ENCODE assay signal across 9 cellular contexts in the genomic region with DNA sequence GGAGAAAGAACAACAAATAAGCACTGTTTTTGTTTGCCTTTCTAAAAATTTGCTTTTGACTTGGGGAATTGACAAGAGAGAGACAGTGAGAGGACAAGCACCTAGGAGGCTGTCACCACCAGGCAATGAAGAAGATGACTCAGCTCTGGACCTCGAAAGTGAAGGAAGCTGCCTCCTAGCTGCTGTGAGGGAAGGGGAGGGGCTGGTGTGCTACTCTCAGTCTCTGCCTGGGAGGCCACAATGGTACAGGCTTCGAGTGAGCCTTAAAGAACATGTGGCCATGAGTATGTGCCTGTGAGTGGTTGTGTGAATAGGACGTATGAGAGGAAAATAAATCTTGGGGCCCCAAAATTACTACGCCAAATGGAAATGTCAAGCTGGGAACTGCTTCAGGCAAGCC. TPM values are rescaled to one million over a fixed set of nuclear protein-coding genes. Genes with fewer than 3 reads are reported as not detected.
A peak's percentile ranks its signal among the peaks of the same experiment; 100 is the strongest.
DNase-seq lines count a peak whose midpoint lies in the region; ATAC-seq, FAIRE-seq and TF ChIP-seq lines count a peak whose summit lies in the region.
"Had no signal": no experiment of that assay in that cellular context is flagged by ENCODE, and none has a peak within 500 bp of the region (broad histone marks: within the 10 kb centered on the region; RNA-seq: fewer than 3 reads in every experiment).

No MANE protein-coding gene starts in this region.

- H3K4me2 ChIP-seq in H1 (ENCODE audit: insufficient read depth in 1 of 2, low read depth in 2 of 2, low read length in 2 of 2), result peak overlapping the region in 1 of 2 experiments; percentile 21; a peak in 1 of 4 replicates

- no peak overlapping the region; the same call in 1 of the 2 replicates for H2BK5ac ChIP-seq in H1 (ENCODE audit: low read depth, low read length)

- H2BK20ac ChIP-seq in H1 (ENCODE audit: low read length), result no peak overlapping the region

- no peak overlapping the region for H2AFZ ChIP-seq in H1 (ENCODE audit: low read length)

- TF ChIP-seq EP300 in H1 (IDR thresholded peaks at IDR 0.05; ENCODE audit: borderline replicate concordance in 1 of 2, low read depth in 2 of 2, low read length in 2 of 2), result no peak

- no peak overlapping the region for H4K91ac ChIP-seq in H1 (replicated peaks; ENCODE audit: insufficient read length, low read length)

- 71% methylated on average over 4 of the region's 4 CpGs; no CpG with 5 or more reads in 1 of the 2 experiments for WGBS in H1 (ENCODE audit: extremely low coverage in 1 of 2, insufficient coverage in 1 of 2, insufficient read length in 1 of 2, insufficient replicate concordance in 2 of 2, low coverage in 1 of 2, low lambda C conversion rate in 2 of 2, missing lambda C conversion rate in 1 of 2), 2 experiments

- no peak overlapping the region for H3K23ac ChIP-seq in H1 (ENCODE audit: insufficient read length)

- H3K4ac ChIP-seq in H1 (replicated peaks; ENCODE audit: insufficient read length, low read depth, low read length), result no peak overlapping the region

- H3K4me1 ChIP-seq in NT2/D1 (ENCODE audit: insufficient read depth, insufficient read length) (peaks cover 5% of the 10 kb centered on the region), H1 (replicated peaks in 1 of 4; ENCODE audit: control insufficient read depth in 3 of 4, insufficient read depth in 4 of 4, low read length in 3 of 4) (peaks cover 0 to 6% (median 3%) of the 10 kb centered on the region in 4 experiments; a peak in 5 of 7 replicates)

- peak; percentile 18; the same call in 1 of the 2 replicates for TF ChIP-seq CTCF in AG04450 (IDR thresholded peaks at IDR 0.05; ENCODE audit: low read depth, low read length)
- TF ChIP-seq CTCF in H1 (IDR thresholded peaks at IDR 0.05; ENCODE audit: control extremely low read depth in 1 of 3, insufficient read depth in 1 of 3, low read depth in 1 of 3, low read length in 3 of 3), result no peak

- no peak overlapping the region for H3K14ac ChIP-seq in H1 (ENCODE audit: insufficient read length)

- H3K79me1 ChIP-seq in H1 (ENCODE audit: low read depth, low read length), result no peaks in the 10 kb centered on the region

- CTCF ChIA-PET in AG04450 (lab: Charles Lee) (interaction anchor here (0.6 to 2.2 kb wide), 6 partner anchors 34 to 1566 kb away, joined by 3 to 14 read pairs (median 3); no protein-coding TSS in a partner anchor), H1 (lab: Charles Lee; ENCODE audit: partially characterized antibody) (interaction anchor here (1.2 to 1.5 kb wide), 4 partner anchors 8 to 1169 kb away, joined by 3 to 6 read pairs (median 5); no protein-coding TSS in a partner anchor)

- no peak overlapping the region for H3K56ac ChIP-seq in H1 (replicated peaks; ENCODE audit: insufficient read length, low read depth, low read length)

- no peak for TF ChIP-seq POLR2A in H1 (IDR thresholded peaks at IDR 0.05; ENCODE audit: control extremely low read depth in 1 of 2, low read depth in 2 of 2, low read length in 2 of 2)

- no peak overlapping the region for H3K27ac ChIP-seq in AG04450 (ENCODE audit: low read depth, low read length)
- no peak overlapping the region for H3K27ac ChIP-seq in H1 (ENCODE audit: low read depth, low read length)

- no peak for DNase-seq in AG04450 (ENCODE audit: low read depth, low spot score)
- DNase-seq in NT2/D1 (ENCODE audit: low read depth, low spot score), result peak; percentile 35
- DNase-seq in H1 (ENCODE audit: low read depth in 1 of 2, low spot score in 2 of 2), result no peak
- no peak for DNase-seq in NCI-H526 treated with DMSO at 0.1 percent for 48 hours (lab: John Stamatoyannopoulos, UW)
- no peak for DNase-seq in NCI-H2081 treated with DMSO at 0.1 percent for 48 hours (lab: John Stamatoyannopoulos, UW)
- no peak for DNase-seq in SW480 (ENCODE audit: low spot score)

- no peak overlapping the region for H2BK120ac ChIP-seq in H1 (replicated peaks; ENCODE audit: low read depth, low read length)

- H3K36me3 ChIP-seq in NT2/D1 (ENCODE audit: insufficient read depth, insufficient read length, low read length), result no peaks in the 10 kb centered on the region
- H3K36me3 ChIP-seq in H1 (ENCODE audit: control insufficient read depth in 2 of 4, insufficient read depth in 4 of 4, low read length in 3 of 4), result no peaks in the 10 kb centered on the region

- H4K8ac ChIP-seq in H1 (ENCODE audit: extremely low read depth, insufficient read depth, low read length), result no peak overlapping the region

- no peaks in the 10 kb centered on the region for H3K27me3 ChIP-seq in AG04450 (ENCODE audit: control insufficient read depth, insufficient read depth, low read length)
- H3K27me3 ChIP-seq in NT2/D1 (ENCODE audit: insufficient read depth, insufficient read length), result no peaks in the 10 kb centered on the region
- H3K27me3 ChIP-seq in H1 (replicated peaks in 1 of 4; ENCODE audit: control insufficient read depth in 3 of 4, extremely low read depth in 1 of 4, insufficient read depth in 3 of 4, low read length in 3 of 4), result no peaks in the 10 kb centered on the region

- H3K18ac ChIP-seq in H1 (ENCODE audit: extremely low read depth, low read length), result peak overlapping the region; percentile 60; the same call in 1 of the 2 replicates

- POLR2A ChIA-PET in AG04450 (lab: Yijun Ruan, JAX), result interaction anchor here (0.7 kb wide), 1 partner anchor 1151 kb away, joined by 3 read pairs; no protein-coding TSS in a partner anchor
- POLR2A ChIA-PET in H1 (lab: Charles Lee; ENCODE audit: partially characterized antibody), result interaction anchor here (0.6 to 1.0 kb wide), 2 partner anchors 8 to 11 kb away, joined by 3 read pairs; no protein-coding TSS in a partner anchor

- ATAC-seq in GM18870 (IDR thresholded peaks at IDR 0.05; ENCODE audit: unreplicated experiment), result peak; percentile 99
- ATAC-seq in HG02870 (IDR thresholded peaks at IDR 0.05; ENCODE audit: unreplicated experiment), result peak; percentile 100

- H3K4me3 ChIP-seq in AG04450 (ENCODE audit: low read depth, low read length), result no peak overlapping the region
- no peak overlapping the region for H3K4me3 ChIP-seq in NT2/D1 (ENCODE audit: insufficient read length, low read depth)
- no peak overlapping the region for H3K4me3 ChIP-seq in H1 (ENCODE audit: extremely low read depth in 1 of 4, insufficient read depth in 2 of 4, low read depth in 3 of 4, low read length in 4 of 4)

- H3K79me2 ChIP-seq in H1 (ENCODE audit: control insufficient read depth in 1 of 2, insufficient read depth in 2 of 2, low read length in 2 of 2), result no peaks in the 10 kb centered on the region

- no peak for TF ChIP-seq RAD21 in H1 (IDR thresholded peaks at IDR 0.05 in 1 of 2, conservative IDR thresholded peaks at IDR 0.05 in 1 of 2; ENCODE audit: low read depth in 2 of 2, low read length in 2 of 2)

- FAIRE-seq in H1 (lab: Jason Lieb, UNC), result peak; percentile 24

- H2BK12ac ChIP-seq in H1 (ENCODE audit: low read depth, low read length), result peak overlapping the region; percentile 35; the same call in 1 of the 2 replicates

- no peak overlapping the region for H4K5ac ChIP-seq in H1 (ENCODE audit: insufficient read length, low read depth, low read length)

- no peak overlapping the region for H2AK5ac ChIP-seq in H1 (ENCODE audit: low read depth, low read length)

- H4K20me1 ChIP-seq in H1 (replicated peaks in 1 of 2; ENCODE audit: control insufficient read depth in 1 of 2, insufficient read depth in 2 of 2, low read length in 2 of 2), result no peaks in the 10 kb centered on the region

- H3K9me3 ChIP-seq in AG04450 (ENCODE audit: control insufficient read depth, insufficient read depth, low read length) (no peaks in the 10 kb centered on the region), NT2/D1 (ENCODE audit: insufficient read depth, low read length) (no peaks in the 10 kb centered on the region; the same call in 1 of the 2 replicates), H1 (ENCODE audit: insufficient read depth in 2 of 2, low read depth in 1 of 2, low read length in 1 of 2) (no peaks in the 10 kb centered on the region)

- H2BK15ac ChIP-seq in H1 (ENCODE audit: low read length), result peak overlapping the region; percentile 72; the same call in 1 of the 2 replicates

- H3K9ac ChIP-seq in NT2/D1 (ENCODE audit: insufficient read length, low read depth) (no peak overlapping the region), H1 (replicated peaks in 1 of 4; ENCODE audit: extremely low read depth in 1 of 4, low read depth in 3 of 4, low read length in 3 of 4) (no peak overlapping the region)

- no peaks in the 10 kb centered on the region for H3K23me2 ChIP-seq in H1 (ENCODE audit: low read depth, low read length)

TF ChIP-seq in H1, 55 proteins besides CTCF, POLR2A, EP300 and RAD21 (continues in another document):
- no peak for TF ChIP-seq ASH2L (IDR thresholded peaks at IDR 0.05; ENCODE audit: low read length)
- TF ChIP-seq, protein P1, sequence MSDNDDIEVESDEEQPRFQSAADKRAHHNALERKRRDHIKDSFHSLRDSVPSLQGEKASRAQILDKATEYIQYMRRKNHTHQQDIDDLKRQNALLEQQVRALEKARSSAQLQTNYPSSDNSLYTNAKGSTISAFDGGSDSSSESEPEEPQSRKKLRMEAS (IDR thresholded peaks at IDR 0.05), result peak; percentile 97
- TF ChIP-seq RXRA (IDR thresholded peaks at IDR 0.05; ENCODE audit: insufficient read depth, low read depth, low read length), result no peak

RNA-seq across cellular contexts. Expression of a gene that starts 7.1 kb away (rescaled TPM):
- polyA plus RNA-seq in AG04450 (2011; rRNA removed) (229 and 244 TPM in 2 replicates), H1 (2011; rRNA removed) (5.8 and 10.8 TPM in 2 replicates)
- polyA minus RNA-seq in AG04450 (2011; rRNA and poly(A)+ RNA removed), result 595 and 624 TPM in 2 replicates
- total RNA-seq in H1 (2021; fragmentation: NEBNext Ultra II Directional; extraction: Animal tissue kit (Norgen Biotek cat#: 25700)), result 19.8 and 20.6 TPM in 2 replicates
- 10.1 TPM for polyA plus RNA-seq in H1 (2011; cell fraction: cytosol; rRNA removed)
- polyA plus RNA-seq in H1 (2011; cell fraction: nucleus; rRNA removed), result 21.0 TPM
- 9.8 to 20.1 TPM (median 15.1 TPM) in 4 replicates for polyA plus RNA-seq in H1 (2012, experiment 1 of 2)
- polyA plus RNA-seq in H1 (2012, experiment 2 of 2), result 3.6 TPM
- polyA plus RNA-seq in H1 (2013, experiment 1 of 2), result 18.8 TPM
- polyA plus RNA-seq in H1 (2013, experiment 2 of 2), result 17.6 TPM
- polyA minus RNA-seq in H1 (2011; rRNA and poly(A)+ RNA removed), result 21.7 and 23.1 TPM in 2 replicates
- 22.5 TPM for polyA minus RNA-seq in H1 (2011; cell fraction: cytosol; rRNA and poly(A)+ RNA removed)
- 100 TPM for polyA minus RNA-seq in H1 (2011; cell fraction: nucleus; rRNA and poly(A)+ RNA removed)

RNA-seq across cellular contexts. Expression of a gene that starts 24.3 kb away (rescaled TPM):
- polyA plus RNA-seq in AG04450 (2011; rRNA removed) (not detected in 2 replicates), H1 (2011; rRNA removed) (not detected in 2 replicates)
- polyA minus RNA-seq in AG04450 (2011; rRNA and poly(A)+ RNA removed), result not detected in 2 replicates
- total RNA-seq in H1 (2021; fragmentation: NEBNext Ultra II Directional; extraction: Animal tissue kit (Norgen Biotek cat#: 25700)), result not detected in 2 replicates
- polyA plus RNA-seq in H1 (2011; cell fraction: cytosol; rRNA removed), result not detected
- polyA plus RNA-seq in H1 (2011; cell fraction: nucleus; rRNA removed), result not detected
- not detected in 4 replicates for polyA plus RNA-seq in H1 (2012, experiment 1 of 2)
- polyA plus RNA-seq in H1 (2012, experiment 2 of 2), result not detected
- not detected for polyA plus RNA-seq in H1 (2013, experiment 1 of 2)
- 0.04 TPM for polyA plus RNA-seq in H1 (2013, experiment 2 of 2)
- polyA minus RNA-seq in H1 (2011; rRNA and poly(A)+ RNA removed), result not detected in 2 replicates
- not detected for polyA minus RNA-seq in H1 (2011; cell fraction: cytosol; rRNA and poly(A)+ RNA removed)
- polyA minus RNA-seq in H1 (2011; cell fraction: nucleus; rRNA and poly(A)+ RNA removed), result not detected
- polyA plus RNA-seq: neural cell had no signal

Comparison
In these comparisons a context has a peak if more than half of its experiments do, and no peak if none do; other contexts are left out.
1. RNA of a gene that starts 7.1 kb away (polyA plus RNA-seq): 229 to 244 TPM in AG04450; 3.6 to 21.0 TPM in H1; every median in the first group is over 10 times any median in the second.